1 cellular context compared by ENCODE assay signal in the genomic region with DNA sequence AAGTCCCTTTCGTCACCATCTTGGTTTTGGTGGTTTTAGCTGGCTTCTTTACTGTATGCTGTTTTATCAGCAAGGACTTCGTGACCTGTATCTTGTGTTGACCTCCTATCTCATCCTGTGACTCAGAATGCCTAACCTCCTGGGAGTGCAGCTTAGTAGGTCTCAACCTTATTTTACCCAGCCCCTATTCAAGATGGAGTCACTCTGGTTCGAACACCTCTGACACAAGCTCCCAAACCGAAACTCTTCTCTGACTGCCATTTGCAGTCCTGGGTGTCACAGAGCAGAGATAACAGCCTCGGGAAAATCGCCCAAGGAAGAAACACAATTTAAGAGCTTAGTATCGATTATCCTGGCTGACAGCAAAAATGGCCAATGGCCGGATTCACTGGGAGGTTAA.
A peak's percentile ranks its signal among the peaks of the same experiment; 100 is the strongest.
TF ChIP-seq lines count a peak whose summit lies in the region.

No MANE protein-coding gene starts in this region.

TF ChIP-seq in K562, 482 proteins besides CTCF, POLR2A, EP300 and RAD21 (continued from another document and continues in another):
- TF ChIP-seq, protein P1, sequence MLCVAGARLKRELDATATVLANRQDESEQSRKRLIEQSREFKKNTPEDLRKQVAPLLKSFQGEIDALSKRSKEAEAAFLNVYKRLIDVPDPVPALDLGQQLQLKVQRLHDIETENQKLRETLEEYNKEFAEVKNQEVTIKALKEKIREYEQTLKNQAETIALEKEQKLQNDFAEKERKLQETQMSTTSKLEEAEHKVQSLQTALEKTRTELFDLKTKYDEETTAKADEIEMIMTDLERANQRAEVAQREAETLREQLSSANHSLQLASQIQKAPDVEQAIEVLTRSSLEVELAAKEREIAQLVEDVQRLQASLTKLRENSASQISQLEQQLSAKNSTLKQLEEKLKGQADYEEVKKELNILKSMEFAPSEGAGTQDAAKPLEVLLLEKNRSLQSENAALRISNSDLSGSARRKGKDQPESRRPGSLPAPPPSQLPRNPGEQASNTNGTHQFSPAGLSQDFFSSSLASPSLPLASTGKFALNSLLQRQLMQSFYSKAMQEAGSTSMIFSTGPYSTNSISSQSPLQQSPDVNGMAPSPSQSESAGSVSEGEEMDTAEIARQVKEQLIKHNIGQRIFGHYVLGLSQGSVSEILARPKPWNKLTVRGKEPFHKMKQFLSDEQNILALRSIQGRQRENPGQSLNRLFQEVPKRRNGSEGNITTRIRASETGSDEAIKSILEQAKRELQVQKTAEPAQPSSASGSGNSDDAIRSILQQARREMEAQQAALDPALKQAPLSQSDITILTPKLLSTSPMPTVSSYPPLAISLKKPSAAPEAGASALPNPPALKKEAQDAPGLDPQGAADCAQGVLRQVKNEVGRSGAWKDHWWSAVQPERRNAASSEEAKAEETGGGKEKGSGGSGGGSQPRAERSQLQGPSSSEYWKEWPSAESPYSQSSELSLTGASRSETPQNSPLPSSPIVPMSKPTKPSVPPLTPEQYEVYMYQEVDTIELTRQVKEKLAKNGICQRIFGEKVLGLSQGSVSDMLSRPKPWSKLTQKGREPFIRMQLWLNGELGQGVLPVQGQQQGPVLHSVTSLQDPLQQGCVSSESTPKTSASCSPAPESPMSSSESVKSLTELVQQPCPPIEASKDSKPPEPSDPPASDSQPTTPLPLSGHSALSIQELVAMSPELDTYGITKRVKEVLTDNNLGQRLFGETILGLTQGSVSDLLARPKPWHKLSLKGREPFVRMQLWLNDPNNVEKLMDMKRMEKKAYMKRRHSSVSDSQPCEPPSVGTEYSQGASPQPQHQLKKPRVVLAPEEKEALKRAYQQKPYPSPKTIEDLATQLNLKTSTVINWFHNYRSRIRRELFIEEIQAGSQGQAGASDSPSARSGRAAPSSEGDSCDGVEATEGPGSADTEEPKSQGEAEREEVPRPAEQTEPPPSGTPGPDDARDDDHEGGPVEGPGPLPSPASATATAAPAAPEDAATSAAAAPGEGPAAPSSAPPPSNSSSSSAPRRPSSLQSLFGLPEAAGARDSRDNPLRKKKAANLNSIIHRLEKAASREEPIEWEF (CRISPR knock-in tag; IDR thresholded peaks at IDR 0.05): no peak
- TF ChIP-seq ATF7 (IDR thresholded peaks at IDR 0.05) (no peak), SETDB1 (IDR thresholded peaks at IDR 0.05; ENCODE audit: low read length) (no peak), SOX6 (IDR thresholded peaks at IDR 0.05) (no peak), HDAC2 (IDR thresholded peaks at IDR 0.05) (no peak), MYC (IDR thresholded peaks at IDR 0.05; ENCODE audit: low read depth, low read length) (no peak), MYC (CRISPR knock-in tag; IDR thresholded peaks at IDR 0.05; ENCODE audit: borderline replicate concordance, low read depth) (no peak), ZNF766 (CRISPR knock-in tag; conservative IDR thresholded peaks at IDR 0.05) (no peak), FOXP1 (CRISPR knock-in tag; IDR thresholded peaks at IDR 0.05) (no peak), CHD4 (IDR thresholded peaks at IDR 0.05; ENCODE audit: insufficient read depth, insufficient replicate concordance, low read depth, low read length, poor library complexity, severe bottlenecking) (no peak), NCOA4 (IDR thresholded peaks at IDR 0.05; ENCODE audit: partially characterized antibody) (no peak), POLR3G (IDR thresholded peaks at IDR 0.05; ENCODE audit: extremely low read depth, insufficient read length, insufficient replicate concordance) (no peak), RAD51 (IDR thresholded peaks at IDR 0.05; ENCODE audit: borderline replicate concordance, low read depth) (no peak), RBM25 (IDR thresholded peaks at IDR 0.05; ENCODE audit: low read depth, low read length, severe bottlenecking) (no peak), ZNF232 (CRISPR knock-in tag; IDR thresholded peaks at IDR 0.05) (no peak), ZNF644 (tag; IDR thresholded peaks at IDR 0.05; ENCODE audit: low read depth) (no peak), PHB (CRISPR knock-in tag; IDR thresholded peaks at IDR 0.05) (no peak), ZNF445 (CRISPR knock-in tag; IDR thresholded peaks at IDR 0.05; ENCODE audit: low read depth) (no peak), SAP30 (IDR thresholded peaks at IDR 0.05; ENCODE audit: borderline replicate concordance, insufficient read depth, low read depth, low read length, poor library complexity, severe bottlenecking) (no peak), NFXL1 (CRISPR knock-in tag; IDR thresholded peaks at IDR 0.05) (no peak), GABPB1 (CRISPR knock-in tag; IDR thresholded peaks at IDR 0.05) (no peak), CBFA2T2 (conservative IDR thresholded peaks at IDR 0.05) (no peak), RBM17 (IDR thresholded peaks at IDR 0.05; ENCODE audit: borderline replicate concordance, low read depth, low read length) (no peak), TCF7 (IDR thresholded peaks at IDR 0.05; ENCODE audit: borderline replicate concordance) (no peak), KAT8 (IDR thresholded peaks at IDR 0.05; ENCODE audit: low read depth) (no peak), NFE2 (IDR thresholded peaks at IDR 0.05; ENCODE audit: low read depth) (no peak), PTTG1 (tag; IDR thresholded peaks at IDR 0.05; ENCODE audit: low read depth) (peak; percentile 36; the same call in 1 of the 2 replicates), PML (IDR thresholded peaks at IDR 0.05; ENCODE audit: low read length) (no peak), DMBX1 (CRISPR knock-in tag; IDR thresholded peaks at IDR 0.05; ENCODE audit: borderline replicate concordance) (no peak; the same call in 1 of the 2 replicates), ILK (tag; IDR thresholded peaks at IDR 0.05; ENCODE audit: borderline replicate concordance, low read depth) (no peak), SAFB2 (IDR thresholded peaks at IDR 0.05; ENCODE audit: borderline replicate concordance, low read depth, low read length, severe bottlenecking) (no peak), GTF2A2 (tag; IDR thresholded peaks at IDR 0.05) (no peak), ADNP (tag; IDR thresholded peaks at IDR 0.05) (no peak), ZNF146 (CRISPR knock-in tag; IDR thresholded peaks at IDR 0.05; ENCODE audit: unreplicated experiment) (no peak), TEAD4 (IDR thresholded peaks at IDR 0.05; ENCODE audit: low read length) (no peak), TEAD4 (CRISPR knock-in tag; IDR thresholded peaks at IDR 0.05; ENCODE audit: borderline replicate concordance) (no peak), SREBF1 (IDR thresholded peaks at IDR 0.05; ENCODE audit: borderline replicate concordance, low read depth, low read length) (no peak), MED1 (CRISPR knock-in tag; IDR thresholded peaks at IDR 0.05; ENCODE audit: borderline replicate concordance) (no peak), ZNF507 (tag; conservative IDR thresholded peaks at IDR 0.05) (no peak), ZFP36 (IDR thresholded peaks at IDR 0.05; ENCODE audit: low read depth, low read length, partially characterized antibody) (no peak), ZNF121 (CRISPR knock-in tag; conservative IDR thresholded peaks at IDR 0.05) (no peak), ESRRA (IDR thresholded peaks at IDR 0.05; ENCODE audit: borderline replicate concordance, low read depth) (no peak)
- TF ChIP-seq, protein P2, sequence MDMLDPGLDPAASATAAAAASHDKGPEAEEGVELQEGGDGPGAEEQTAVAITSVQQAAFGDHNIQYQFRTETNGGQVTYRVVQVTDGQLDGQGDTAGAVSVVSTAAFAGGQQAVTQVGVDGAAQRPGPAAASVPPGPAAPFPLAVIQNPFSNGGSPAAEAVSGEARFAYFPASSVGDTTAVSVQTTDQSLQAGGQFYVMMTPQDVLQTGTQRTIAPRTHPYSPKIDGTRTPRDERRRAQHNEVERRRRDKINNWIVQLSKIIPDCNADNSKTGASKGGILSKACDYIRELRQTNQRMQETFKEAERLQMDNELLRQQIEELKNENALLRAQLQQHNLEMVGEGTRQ (CRISPR knock-in tag; IDR thresholded peaks at IDR 0.05): no peak
- TF ChIP-seq, protein P3, sequence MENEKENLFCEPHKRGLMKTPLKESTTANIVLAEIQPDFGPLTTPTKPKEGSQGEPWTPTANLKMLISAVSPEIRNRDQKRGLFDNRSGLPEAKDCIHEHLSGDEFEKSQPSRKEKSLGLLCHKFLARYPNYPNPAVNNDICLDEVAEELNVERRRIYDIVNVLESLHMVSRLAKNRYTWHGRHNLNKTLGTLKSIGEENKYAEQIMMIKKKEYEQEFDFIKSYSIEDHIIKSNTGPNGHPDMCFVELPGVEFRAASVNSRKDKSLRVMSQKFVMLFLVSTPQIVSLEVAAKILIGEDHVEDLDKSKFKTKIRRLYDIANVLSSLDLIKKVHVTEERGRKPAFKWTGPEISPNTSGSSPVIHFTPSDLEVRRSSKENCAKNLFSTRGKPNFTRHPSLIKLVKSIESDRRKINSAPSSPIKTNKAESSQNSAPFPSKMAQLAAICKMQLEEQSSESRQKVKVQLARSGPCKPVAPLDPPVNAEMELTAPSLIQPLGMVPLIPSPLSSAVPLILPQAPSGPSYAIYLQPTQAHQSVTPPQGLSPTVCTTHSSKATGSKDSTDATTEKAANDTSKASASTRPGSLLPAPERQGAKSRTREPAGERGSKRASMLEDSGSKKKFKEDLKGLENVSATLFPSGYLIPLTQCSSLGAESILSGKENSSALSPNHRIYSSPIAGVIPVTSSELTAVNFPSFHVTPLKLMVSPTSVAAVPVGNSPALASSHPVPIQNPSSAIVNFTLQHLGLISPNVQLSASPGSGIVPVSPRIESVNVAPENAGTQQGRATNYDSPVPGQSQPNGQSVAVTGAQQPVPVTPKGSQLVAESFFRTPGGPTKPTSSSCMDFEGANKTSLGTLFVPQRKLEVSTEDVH (IDR thresholded peaks at IDR 0.05; ENCODE audit: low read depth, partially characterized antibody): no peak
- TF ChIP-seq, protein P4, sequence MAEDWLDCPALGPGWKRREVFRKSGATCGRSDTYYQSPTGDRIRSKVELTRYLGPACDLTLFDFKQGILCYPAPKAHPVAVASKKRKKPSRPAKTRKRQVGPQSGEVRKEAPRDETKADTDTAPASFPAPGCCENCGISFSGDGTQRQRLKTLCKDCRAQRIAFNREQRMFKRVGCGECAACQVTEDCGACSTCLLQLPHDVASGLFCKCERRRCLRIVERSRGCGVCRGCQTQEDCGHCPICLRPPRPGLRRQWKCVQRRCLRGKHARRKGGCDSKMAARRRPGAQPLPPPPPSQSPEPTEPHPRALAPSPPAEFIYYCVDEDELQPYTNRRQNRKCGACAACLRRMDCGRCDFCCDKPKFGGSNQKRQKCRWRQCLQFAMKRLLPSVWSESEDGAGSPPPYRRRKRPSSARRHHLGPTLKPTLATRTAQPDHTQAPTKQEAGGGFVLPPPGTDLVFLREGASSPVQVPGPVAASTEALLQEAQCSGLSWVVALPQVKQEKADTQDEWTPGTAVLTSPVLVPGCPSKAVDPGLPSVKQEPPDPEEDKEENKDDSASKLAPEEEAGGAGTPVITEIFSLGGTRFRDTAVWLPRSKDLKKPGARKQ (CRISPR knock-in tag; IDR thresholded peaks at IDR 0.05): no peak
- TF ChIP-seq, protein P5, sequence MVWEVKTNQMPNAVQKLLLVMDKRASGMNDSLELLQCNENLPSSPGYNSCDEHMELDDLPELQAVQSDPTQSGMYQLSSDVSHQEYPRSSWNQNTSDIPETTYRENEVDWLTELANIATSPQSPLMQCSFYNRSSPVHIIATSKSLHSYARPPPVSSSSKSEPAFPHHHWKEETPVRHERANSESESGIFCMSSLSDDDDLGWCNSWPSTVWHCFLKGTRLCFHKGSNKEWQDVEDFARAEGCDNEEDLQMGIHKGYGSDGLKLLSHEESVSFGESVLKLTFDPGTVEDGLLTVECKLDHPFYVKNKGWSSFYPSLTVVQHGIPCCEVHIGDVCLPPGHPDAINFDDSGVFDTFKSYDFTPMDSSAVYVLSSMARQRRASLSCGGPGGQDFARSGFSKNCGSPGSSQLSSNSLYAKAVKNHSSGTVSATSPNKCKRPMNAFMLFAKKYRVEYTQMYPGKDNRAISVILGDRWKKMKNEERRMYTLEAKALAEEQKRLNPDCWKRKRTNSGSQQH (CRISPR knock-in tag; IDR thresholded peaks at IDR 0.05): no peak
- TF ChIP-seq, protein P6, sequence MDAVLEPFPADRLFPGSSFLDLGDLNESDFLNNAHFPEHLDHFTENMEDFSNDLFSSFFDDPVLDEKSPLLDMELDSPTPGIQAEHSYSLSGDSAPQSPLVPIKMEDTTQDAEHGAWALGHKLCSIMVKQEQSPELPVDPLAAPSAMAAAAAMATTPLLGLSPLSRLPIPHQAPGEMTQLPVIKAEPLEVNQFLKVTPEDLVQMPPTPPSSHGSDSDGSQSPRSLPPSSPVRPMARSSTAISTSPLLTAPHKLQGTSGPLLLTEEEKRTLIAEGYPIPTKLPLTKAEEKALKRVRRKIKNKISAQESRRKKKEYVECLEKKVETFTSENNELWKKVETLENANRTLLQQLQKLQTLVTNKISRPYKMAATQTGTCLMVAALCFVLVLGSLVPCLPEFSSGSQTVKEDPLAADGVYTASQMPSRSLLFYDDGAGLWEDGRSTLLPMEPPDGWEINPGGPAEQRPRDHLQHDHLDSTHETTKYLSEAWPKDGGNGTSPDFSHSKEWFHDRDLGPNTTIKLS (IDR thresholded peaks at IDR 0.05; ENCODE audit: borderline replicate concordance, low read depth): no peak
- TF ChIP-seq, protein P7, sequence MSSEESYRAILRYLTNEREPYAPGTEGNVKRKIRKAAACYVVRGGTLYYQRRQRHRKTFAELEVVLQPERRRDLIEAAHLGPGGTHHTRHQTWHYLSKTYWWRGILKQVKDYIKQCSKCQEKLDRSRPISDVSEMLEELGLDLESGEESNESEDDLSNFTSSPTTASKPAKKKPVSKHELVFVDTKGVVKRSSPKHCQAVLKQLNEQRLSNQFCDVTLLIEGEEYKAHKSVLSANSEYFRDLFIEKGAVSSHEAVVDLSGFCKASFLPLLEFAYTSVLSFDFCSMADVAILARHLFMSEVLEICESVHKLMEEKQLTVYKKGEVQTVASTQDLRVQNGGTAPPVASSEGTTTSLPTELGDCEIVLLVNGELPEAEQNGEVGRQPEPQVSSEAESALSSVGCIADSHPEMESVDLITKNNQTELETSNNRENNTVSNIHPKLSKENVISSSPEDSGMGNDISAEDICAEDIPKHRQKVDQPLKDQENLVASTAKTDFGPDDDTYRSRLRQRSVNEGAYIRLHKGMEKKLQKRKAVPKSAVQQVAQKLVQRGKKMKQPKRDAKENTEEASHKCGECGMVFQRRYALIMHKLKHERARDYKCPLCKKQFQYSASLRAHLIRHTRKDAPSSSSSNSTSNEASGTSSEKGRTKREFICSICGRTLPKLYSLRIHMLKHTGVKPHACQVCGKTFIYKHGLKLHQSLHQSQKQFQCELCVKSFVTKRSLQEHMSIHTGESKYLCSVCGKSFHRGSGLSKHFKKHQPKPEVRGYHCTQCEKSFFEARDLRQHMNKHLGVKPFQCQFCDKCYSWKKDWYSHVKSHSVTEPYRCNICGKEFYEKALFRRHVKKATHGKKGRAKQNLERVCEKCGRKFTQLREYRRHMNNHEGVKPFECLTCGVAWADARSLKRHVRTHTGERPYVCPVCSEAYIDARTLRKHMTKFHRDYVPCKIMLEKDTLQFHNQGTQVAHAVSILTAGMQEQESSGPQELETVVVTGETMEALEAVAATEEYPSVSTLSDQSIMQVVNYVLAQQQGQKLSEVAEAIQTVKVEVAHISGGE (CRISPR knock-in tag; IDR thresholded peaks at IDR 0.05): 0 out of 6 replicates have a peak, but pooled peaks of 1 of the 3 experiments have one; percentile 24
- TF ChIP-seq, protein P8, sequence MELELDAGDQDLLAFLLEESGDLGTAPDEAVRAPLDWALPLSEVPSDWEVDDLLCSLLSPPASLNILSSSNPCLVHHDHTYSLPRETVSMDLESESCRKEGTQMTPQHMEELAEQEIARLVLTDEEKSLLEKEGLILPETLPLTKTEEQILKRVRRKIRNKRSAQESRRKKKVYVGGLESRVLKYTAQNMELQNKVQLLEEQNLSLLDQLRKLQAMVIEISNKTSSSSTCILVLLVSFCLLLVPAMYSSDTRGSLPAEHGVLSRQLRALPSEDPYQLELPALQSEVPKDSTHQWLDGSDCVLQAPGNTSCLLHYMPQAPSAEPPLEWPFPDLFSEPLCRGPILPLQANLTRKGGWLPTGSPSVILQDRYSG (tag; conservative IDR thresholded peaks at IDR 0.05; ENCODE audit: low read depth): 0 out of 2 replicates have a peak, but pooled peaks have one; percentile 33
